ENCODE assay signal across 17 cellular contexts in genomic region chr11:119787074-119787461, GRCh38. TPM values are rescaled to one million over a fixed set of nuclear protein-coding genes. Genes with fewer than 3 reads are reported as not detected.
DNase-seq lines count a peak whose midpoint lies in the region; ATAC-seq, FAIRE-seq and TF ChIP-seq lines count a peak whose summit lies in the region.
"Had no signal": no experiment of that assay in that cellular context is flagged by ENCODE, and none has a peak within 500 bp of the region (broad histone marks: within the 10 kb centered on the region; RNA-seq: fewer than 3 reads in every experiment).

No MANE protein-coding gene starts in this region.

- peaks cover 8% of the 10 kb centered on the region for H3K27me3 ChIP-seq in foreskin keratinocyte
- peaks cover 34% of the 10 kb centered on the region for H3K27me3 ChIP-seq in gastroesophageal sphincter
- H3K27me3 ChIP-seq: MG63 had no signal

- no peaks in the 10 kb centered on the region for H3K36me3 Mint-ChIP-seq in natural killer cell treated with Interleukin-12 subunit alpha and Interleukin-12 subunit beta and Interleukin-15 and Interleukin-18, amount 100 ng/mL, for 72 hours
- H3K36me3 Mint-ChIP-seq in natural killer cell: no peaks in the 10 kb centered on the region

- H3K4me1 ChIP-seq in kidney (ENCODE audit: control insufficient read depth in 1 of 2, insufficient read depth in 1 of 2, low read depth in 1 of 2, low read length in 2 of 2) (no peaks in the 10 kb centered on the region), foreskin keratinocyte (no peaks in the 10 kb centered on the region), gastroesophageal sphincter (no peaks in the 10 kb centered on the region)

- H3K4me3 ChIP-seq in kidney (ENCODE audit: low read length in 2 of 2) (no peak overlapping the region), gastroesophageal sphincter (no peak overlapping the region)
- H3K4me3 ChIP-seq: BLaER1 treated with 17β-estradiol and CSF1 and Interleukin-3, amounts not matched to agents 10 nM and 100 nM; MG63 had no signal

- no peak for FAIRE-seq in kidney (lab: Jason Lieb, UNC)
- FAIRE-seq: A204.1 had no signal

- TF ChIP-seq EP300 in gastroesophageal sphincter (IDR thresholded peaks at IDR 0.05): no peak

- intact Hi-C loops in natural killer cell (cut with micrococcal nuclease) (no loop called here), kidney (cut with DNase I) (no loop called here)

- peak; percentile 42 for DNase-seq in natural killer cell treated with Interleukin-12 subunit alpha and Interleukin-12 subunit beta and Interleukin-15 and Interleukin-18, amount 100 ng/mL, for 72 hours (ENCODE audit: low spot score)
- DNase-seq in natural killer cell: no peak
- peak; percentile 86 for DNase-seq in NCI-H69 (lab: John Stamatoyannopoulos, UW)
- peak; percentile 56 for DNase-seq in kidney
- DNase-seq in foreskin keratinocyte: no peak
- no peak for DNase-seq in activated CD4-positive, alpha-beta T cell treated with anti-CD3 and anti-CD28 coated beads for 1 hour
- DNase-seq: H7, Karpas-422, MG63, NCI-H1092, NCI-H2029 treated with DMSO at 0.1 percent for 48 hours, NCI-H510A, OCI-M1, SIG-M5 had no signal

- peaks cover 3 to 7% of the 10 kb centered on the region in 2 donors for H3K27me3 Mint-ChIP-seq in natural killer cell treated with Interleukin-12 subunit alpha and Interleukin-12 subunit beta and Interleukin-15 and Interleukin-18, amount 100 ng/mL, for 72 hours
- H3K27me3 Mint-ChIP-seq in natural killer cell (ENCODE audit: low read depth in 2 of 2): peaks cover 16 to 18% of the 10 kb centered on the region in 2 donors

- no peak for TF ChIP-seq CTCF in natural killer cell (IDR thresholded peaks at IDR 0.05)
- no peak for TF ChIP-seq CTCF in kidney (IDR thresholded peaks at IDR 0.05; ENCODE audit: borderline replicate concordance, extremely low read depth, insufficient read depth)
- no peak for TF ChIP-seq CTCF in foreskin keratinocyte (conservative IDR thresholded peaks at IDR 0.05)
- TF ChIP-seq CTCF in gastroesophageal sphincter (IDR thresholded peaks at IDR 0.05): no peak

- no peak overlapping the region for H3K9ac ChIP-seq in kidney (ENCODE audit: low read length in 2 of 2)
- H3K9ac ChIP-seq: BLaER1 treated with 17β-estradiol and CSF1 and Interleukin-3, amounts not matched to agents 10 nM and 100 nM had no signal

- no peak for ATAC-seq in natural killer cell treated with Interleukin-12 subunit alpha and Interleukin-12 subunit beta and Interleukin-15 and Interleukin-18, amount 100 ng/mL, for 72 hours
- ATAC-seq in natural killer cell: no peak
- no peak for ATAC-seq in foreskin keratinocyte
- no peak for ATAC-seq in gastroesophageal sphincter

- H3K36me3 ChIP-seq in kidney (ENCODE audit: control insufficient read depth in 1 of 2, insufficient read depth in 2 of 2, low read length in 2 of 2): no peaks in the 10 kb centered on the region
- H3K36me3 ChIP-seq in gastroesophageal sphincter: no peaks in the 10 kb centered on the region
- H3K36me3 ChIP-seq: BLaER1 treated with 17β-estradiol and CSF1 and Interleukin-3, amounts not matched to agents 10 nM and 100 nM; MG63 had no signal

- H3K4me1 Mint-ChIP-seq in natural killer cell treated with Interleukin-12 subunit alpha and Interleukin-12 subunit beta and Interleukin-15 and Interleukin-18, amount 100 ng/mL, for 72 hours (ENCODE audit: low read depth in 2 of 2): no peaks in the 10 kb centered on the region
- no peaks in the 10 kb centered on the region for H3K4me1 Mint-ChIP-seq in natural killer cell

- H3K4me3 Mint-ChIP-seq in natural killer cell treated with Interleukin-12 subunit alpha and Interleukin-12 subunit beta and Interleukin-15 and Interleukin-18, amount 100 ng/mL, for 72 hours: no peak overlapping the region
- no peak overlapping the region for H3K4me3 Mint-ChIP-seq in natural killer cell

- TF ChIP-seq POLR2A in gastroesophageal sphincter (IDR thresholded peaks at IDR 0.05): no peak

- H3K27ac Mint-ChIP-seq in natural killer cell treated with Interleukin-12 subunit alpha and Interleukin-12 subunit beta and Interleukin-15 and Interleukin-18, amount 100 ng/mL, for 72 hours: no peak overlapping the region
- no peak overlapping the region for H3K27ac Mint-ChIP-seq in natural killer cell

- H3K27ac ChIP-seq in kidney (ENCODE audit: low read depth in 2 of 2, low read length in 2 of 2): no peak overlapping the region
- no peak overlapping the region for H3K27ac ChIP-seq in foreskin keratinocyte
- H3K27ac ChIP-seq in gastroesophageal sphincter: no peak overlapping the region
- H3K27ac ChIP-seq: BLaER1 treated with 17β-estradiol and CSF1 and Interleukin-3, amounts not matched to agents 10 nM and 100 nM had no signal

- 67% methylated on average over 1 of the region's 6 CpGs; no CpG with 5 or more reads in 1 of the 2 donors for WGBS in gastroesophageal sphincter (ENCODE audit: low coverage in 1 of 2), 2 donors

- H3K9me3 ChIP-seq in kidney (ENCODE audit: control insufficient read depth in 1 of 2, low read length in 2 of 2) (no peaks in the 10 kb centered on the region), gastroesophageal sphincter (peaks cover 0 to 20% (median 0%) of the 10 kb centered on the region in 3 donors)

- H3K9me3 Mint-ChIP-seq in natural killer cell treated with Interleukin-12 subunit alpha and Interleukin-12 subunit beta and Interleukin-15 and Interleukin-18, amount 100 ng/mL, for 72 hours: no peaks in the 10 kb centered on the region
- H3K9me3 Mint-ChIP-seq in natural killer cell: no peaks in the 10 kb centered on the region

RNA-seq across cellular contexts. Expression of gene NECTIN1, which starts 58.1 kb away (rescaled TPM):
- total RNA-seq in natural killer cell treated with Interleukin-12 subunit alpha and Interleukin-12 subunit beta and Interleukin-15 and Interleukin-18, amount 100 ng/mL, for 72 hours: 1 to 10 TPM; 2.3 to 2.6 TPM
- total RNA-seq in natural killer cell (10 to 100 TPM in 1 of 3 donors, 1 to 10 TPM in 2; 5.8 to 18.8 (median 7.8) TPM), kidney (13.2 TPM), foreskin keratinocyte (45.0 and 49.6 TPM in 2 replicates), gastroesophageal sphincter (1 to 10 TPM; 2.6 to 7.1 (median 4.3) TPM)
- polyA plus RNA-seq in kidney (ENCODE audit: insufficient read depth, low read depth, low replicate concordance) (6.0 TPM), foreskin keratinocyte (28.6 and 33.1 TPM in 2 replicates)

Comparison
In these comparisons a context has a peak if more than half of its experiments do, and no peak if none do; other contexts are left out.
1. DNase-seq: peak in natural killer cell treated with Interleukin-12 subunit alpha and Interleukin-12 subunit beta and Interleukin-15 and Interleukin-18, amount 100 ng/mL, for 72 hours (single experiment), NCI-H69 (single experiment) and kidney (single experiment); none in natural killer cell (single experiment), foreskin keratinocyte (0 of 2) and activated CD4-positive, alpha-beta T cell treated with anti-CD3 and anti-CD28 coated beads for 1 hour (single experiment).